In genomic region chr19:54337858-54338230, GRCh38 we compare ENCODE assay signal across 19 cellular contexts. TPM values are rescaled to one million over a fixed set of nuclear protein-coding genes. Genes with fewer than 3 reads are reported as not detected.
DNase-seq lines count a peak whose midpoint lies in the region; ATAC-seq and TF ChIP-seq lines count a peak whose summit lies in the region.
"Had no signal": no experiment of that assay in that cellular context is flagged by ENCODE, and none has a peak within 500 bp of the region (broad histone marks: within the 10 kb centered on the region; RNA-seq: fewer than 3 reads in every experiment).

No MANE protein-coding gene starts in this region.

- peak; percentile 45 for DNase-seq in coronary artery (ENCODE audit: low spot score)
- no peak for DNase-seq in naive B cell
- no peak for DNase-seq in stimulated activated naive B cell treated with anti-CD40 and anti-IgM and Interleukin-4, amounts not matched to agents 10 μg/mL and 1 μg/mL and 100 μg/mL, for 72 hours
- no peak for DNase-seq in AG20443 (ENCODE audit: low spot score)
- DNase-seq in NCI-H2171 treated with DMSO at 0.1 percent for 48 hours (lab: John Stamatoyannopoulos, UW) = no peak
- DNase-seq in ureter (ENCODE audit: low spot score) = no peak
- DNase-seq: AML-193; CD4-positive, alpha-beta memory T cell; COR-L47; DMS153; DMS79 treated with DMSO at 0.1 percent for 48 hours; EL; HCEC 1CT; HFFc6 had no signal

- no peak for TF ChIP-seq CTCF in coronary artery (IDR thresholded peaks at IDR 0.05)

- no peak overlapping the region for H3K27ac ChIP-seq in coronary artery
- H3K27ac ChIP-seq: C4-2B had no signal

- H3K4me3 Mint-ChIP-seq in IgD-negative memory B cell (peak overlapping the region in 2 of 4 donors; percentile 68 to 89), naive B cell (peak overlapping the region in 5 of 8 donors; percentile 12 to 63 (median 54))
- H3K4me3 Mint-ChIP-seq in stimulated activated naive B cell treated with anti-CD40 and anti-IgM and Interleukin-4, amounts not matched to agents 10 μg/mL and 1 μg/mL and 100 μg/mL, for 72 hours = peak overlapping the region in 1 of 2 donors; percentile 59
- H3K4me3 Mint-ChIP-seq: CD4-positive, alpha-beta memory T cell; HFFc6 had no signal

- ATAC-seq in naive B cell (ENCODE audit: low read depth in 2 of 2) = no peak
- no peak for ATAC-seq in stimulated activated naive B cell treated with anti-CD40 and anti-IgM and Interleukin-4, amounts not matched to agents 10 μg/mL and 1 μg/mL and 100 μg/mL, for 72 hours (replicated peaks)

- H3K4me1 Mint-ChIP-seq in IgD-negative memory B cell (peaks cover 29 to 48% (median 30%) of the 10 kb centered on the region in 3 donors), naive B cell (peaks cover 65 to 91% (median 77%) of the 10 kb centered on the region in 3 donors)
- peaks cover 62 to 89% of the 10 kb centered on the region in 2 donors for H3K4me1 Mint-ChIP-seq in stimulated activated naive B cell treated with anti-CD40 and anti-IgM and Interleukin-4, amounts not matched to agents 10 μg/mL and 1 μg/mL and 100 μg/mL, for 72 hours
- H3K4me1 Mint-ChIP-seq: CD4-positive, alpha-beta memory T cell had no signal

- H3K9me3 Mint-ChIP-seq in IgD-negative memory B cell (no peaks in the 10 kb centered on the region), naive B cell (no peaks in the 10 kb centered on the region)
- H3K9me3 Mint-ChIP-seq in stimulated activated naive B cell treated with anti-CD40 and anti-IgM and Interleukin-4, amounts not matched to agents 10 μg/mL and 1 μg/mL and 100 μg/mL, for 72 hours = peaks cover 0 to 2% of the 10 kb centered on the region in 2 donors
- H3K9me3 Mint-ChIP-seq: CD4-positive, alpha-beta memory T cell had no signal

- no peak overlapping the region for H3K4me3 ChIP-seq in coronary artery

- H3K27me3 Mint-ChIP-seq in IgD-negative memory B cell (peaks cover 2% of the 10 kb centered on the region), naive B cell (no peaks in the 10 kb centered on the region)
- no peaks in the 10 kb centered on the region for H3K27me3 Mint-ChIP-seq in stimulated activated naive B cell treated with anti-CD40 and anti-IgM and Interleukin-4, amounts not matched to agents 10 μg/mL and 1 μg/mL and 100 μg/mL, for 72 hours

- H3K27ac Mint-ChIP-seq in IgD-negative memory B cell (peak overlapping the region in 2 of 3 donors; percentile 92 to 93), naive B cell (peak overlapping the region in 5 of 6 donors; percentile 21 to 91 (median 81))
- H3K27ac Mint-ChIP-seq in stimulated activated naive B cell treated with anti-CD40 and anti-IgM and Interleukin-4, amounts not matched to agents 10 μg/mL and 1 μg/mL and 100 μg/mL, for 72 hours = peak overlapping the region; percentile 54
- H3K27ac Mint-ChIP-seq: HFFc6 had no signal

- no peaks in the 10 kb centered on the region for H3K36me3 Mint-ChIP-seq in IgD-negative memory B cell
- H3K36me3 Mint-ChIP-seq in naive B cell = no peaks in the 10 kb centered on the region
- H3K36me3 Mint-ChIP-seq in stimulated activated naive B cell treated with anti-CD40 and anti-IgM and Interleukin-4, amounts not matched to agents 10 μg/mL and 1 μg/mL and 100 μg/mL, for 72 hours = peaks cover 0 to 2% of the 10 kb centered on the region in 2 donors
- H3K36me3 Mint-ChIP-seq: CD4-positive, alpha-beta memory T cell had no signal

RNA-seq across cellular contexts. Expression of gene LILRA4, which starts 1.1 kb away (rescaled TPM):
- polyA plus RNA-seq in IgD-negative memory B cell (6.4 TPM), naive B cell (ENCODE audit: low read depth in 6 of 6) (10 to 100 TPM in 3 of 6 donors, 1 to 10 TPM in 3; 7.1 to 25.7 (median 10.3) TPM)
- total RNA-seq in ureter = 0.44 TPM
- total RNA-seq: A673; CD4-positive, alpha-beta memory T cell; H4; HFFc6; HT1080 had no signal

RNA-seq across cellular contexts. Expression of gene LILRA5, which starts 24.9 kb away (rescaled TPM):
- polyA plus RNA-seq in IgD-negative memory B cell (0.59 TPM), naive B cell (ENCODE audit: low read depth in 6 of 6) (1 to 10 TPM in 1 of 6 donors, under 1 TPM in 3, not detected in 2; 0.29 to 1.1 (median 0.76) TPM)
- 2.1 TPM for total RNA-seq in ureter
- total RNA-seq: A673, H4, HFFc6, HT1080 had no signal
- polyA plus RNA-seq: CD4-positive, alpha-beta memory T cell had no signal

RNA-seq across cellular contexts. Expression of gene LAIR1, which starts 26.9 kb away (rescaled TPM):
- 59.1 TPM for polyA plus RNA-seq in IgD-negative memory B cell
- polyA plus RNA-seq in naive B cell (ENCODE audit: low read depth in 6 of 6) = 100 to 1,000 TPM; 129 to 246 (median 160) TPM
- total RNA-seq in ureter = 16.1 TPM
- total RNA-seq: A673, HFFc6, HT1080 had no signal

RNA-seq across cellular contexts. Expression of gene LILRB2, which starts 56.9 kb away (rescaled TPM):
- polyA plus RNA-seq in IgD-negative memory B cell (1.2 TPM), naive B cell (ENCODE audit: low read depth in 6 of 6) (1 to 10 TPM in 2 of 6 donors, under 1 TPM in 3, not detected in 1; 0.36 to 1.6 (median 0.76) TPM)
- 2.6 TPM for total RNA-seq in ureter
- total RNA-seq: A673, H4, HFFc6, HT1080 had no signal
- polyA plus RNA-seq: CD4-positive, alpha-beta memory T cell had no signal
